8 cellular contexts compared by ENCODE assay signal in genomic region chrX:71365356-71365875, GRCh38. TPM values are rescaled to one million over a fixed set of nuclear protein-coding genes. Genes with fewer than 3 reads are reported as not detected.
A peak's percentile ranks its signal among the peaks of the same experiment; 100 is the strongest.
DNase-seq lines count a peak whose midpoint lies in the region; ATAC-seq and TF ChIP-seq lines count a peak whose summit lies in the region.

No MANE protein-coding gene starts in this region.

- DNase-seq in choroid plexus epithelial cell (ENCODE audit: low read depth) (no peak), activated gamma-delta T cell treated with Interleukin-2 at 50 U/mL for 16 hours (no peak), activated gamma-delta T cell (lab: John Stamatoyannopoulos, UW) (no peak)
- no peak for DNase-seq in natural killer cell treated with Interleukin-12 subunit alpha and Interleukin-12 subunit beta and Interleukin-15 and Interleukin-18, amount 100 ng/mL, for 72 hours (ENCODE audit: low spot score)

- H3K4me3 ChIP-seq in HUES6 (ENCODE audit: low read depth, low read length): peak overlapping the region; percentile 95
- H3K4me3 ChIP-seq in choroid plexus epithelial cell (ENCODE audit: low read depth, low read length): peak overlapping the region; percentile 64

- ATAC-seq in GM18502 (IDR thresholded peaks at IDR 0.05; ENCODE audit: poor library complexity, unreplicated experiment) (peak; percentile 9), HG03460 (IDR thresholded peaks at IDR 0.05; ENCODE audit: unreplicated experiment) (no peak), HG03469 (IDR thresholded peaks at IDR 0.05; ENCODE audit: unreplicated experiment) (no peak)
- ATAC-seq in natural killer cell treated with Interleukin-12 subunit alpha and Interleukin-12 subunit beta and Interleukin-15 and Interleukin-18, amount 100 ng/mL, for 72 hours: peak in 1 of 2 donors; percentile 0

- H3K36me3 ChIP-seq in HUES6 (ENCODE audit: control insufficient read depth, insufficient read depth, low read length): peaks cover 15% of the 10 kb centered on the region

- H3K36me3 Mint-ChIP-seq in natural killer cell treated with Interleukin-12 subunit alpha and Interleukin-12 subunit beta and Interleukin-15 and Interleukin-18, amount 100 ng/mL, for 72 hours: peaks cover 5% of the 10 kb centered on the region

- H3K27ac Mint-ChIP-seq in natural killer cell treated with Interleukin-12 subunit alpha and Interleukin-12 subunit beta and Interleukin-15 and Interleukin-18, amount 100 ng/mL, for 72 hours: peak overlapping the region; percentile 88 to 89

- no peak for TF ChIP-seq CTCF in choroid plexus epithelial cell (conservative IDR thresholded peaks at IDR 0.05; ENCODE audit: low read depth, low read length)

- peak overlapping the region; percentile 88 for H3K27ac ChIP-seq in HUES6 (ENCODE audit: low read depth, low read length)

- no peaks in the 10 kb centered on the region for H3K9me3 Mint-ChIP-seq in natural killer cell treated with Interleukin-12 subunit alpha and Interleukin-12 subunit beta and Interleukin-15 and Interleukin-18, amount 100 ng/mL, for 72 hours

- no peaks in the 10 kb centered on the region for H3K27me3 Mint-ChIP-seq in natural killer cell treated with Interleukin-12 subunit alpha and Interleukin-12 subunit beta and Interleukin-15 and Interleukin-18, amount 100 ng/mL, for 72 hours

- H3K4me1 Mint-ChIP-seq in natural killer cell treated with Interleukin-12 subunit alpha and Interleukin-12 subunit beta and Interleukin-15 and Interleukin-18, amount 100 ng/mL, for 72 hours (ENCODE audit: low read depth in 2 of 2): peaks cover 17 to 25% of the 10 kb centered on the region in 2 donors

- H3K4me3 Mint-ChIP-seq in natural killer cell treated with Interleukin-12 subunit alpha and Interleukin-12 subunit beta and Interleukin-15 and Interleukin-18, amount 100 ng/mL, for 72 hours: peak overlapping the region; percentile 94

- H3K4me1 ChIP-seq in HUES6 (ENCODE audit: control insufficient read depth, insufficient read depth, low read length): no peaks in the 10 kb centered on the region

- peaks cover 12% of the 10 kb centered on the region; the same call in 1 of the 2 replicates for H3K9me3 ChIP-seq in HUES6 (ENCODE audit: control insufficient read depth, insufficient read depth, low read depth, low read length)

- no peaks in the 10 kb centered on the region for H3K27me3 ChIP-seq in HUES6 (ENCODE audit: control insufficient read depth, insufficient read depth, low read length)

- H3K9ac ChIP-seq in HUES6 (ENCODE audit: low read length): peak overlapping the region; percentile 94

RNA-seq across cellular contexts. Expression of gene TAF1, which starts 0.7 kb away (rescaled TPM):
- 10 to 100 TPM; 35.6 to 62.2 TPM for total RNA-seq in natural killer cell treated with Interleukin-12 subunit alpha and Interleukin-12 subunit beta and Interleukin-15 and Interleukin-18, amount 100 ng/mL, for 72 hours
